ENCODE assay signal across 1 cellular context in genomic region chr7:30775992-30776391, GRCh38.
TF ChIP-seq lines count a peak whose summit lies in the region.

No MANE protein-coding gene starts in this region.

TF ChIP-seq in K562, 482 proteins besides CTCF, POLR2A, EP300 and RAD21 (continued from another document):
- TF ChIP-seq E4F1 (CRISPR knock-in tag; IDR thresholded peaks at IDR 0.05; ENCODE audit: borderline replicate concordance): no peak
- peak; percentile 97 for TF ChIP-seq MYNN (IDR thresholded peaks at IDR 0.05)
- TF ChIP-seq MYNN (CRISPR knock-in tag; IDR thresholded peaks at IDR 0.05): peak; percentile 80; the same call in 1 of the 2 replicates
- no peak for TF ChIP-seq ZNF316 (IDR thresholded peaks at IDR 0.05)
